In the genomic region with DNA sequence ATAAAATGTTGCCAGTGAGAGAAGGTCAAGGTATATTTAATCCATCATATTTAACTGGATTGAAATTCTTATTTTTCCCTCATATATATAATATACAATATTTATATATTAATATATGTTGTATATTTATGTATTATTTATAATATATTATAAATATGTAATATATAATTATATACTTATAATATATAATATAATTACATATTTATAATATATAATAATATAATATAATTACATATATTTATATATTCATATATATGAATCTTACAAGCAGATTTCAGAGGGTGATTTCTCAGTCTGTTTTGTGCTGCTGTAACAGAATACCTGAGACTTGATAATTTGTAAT, we compare ENCODE assay signal across 30 cellular contexts.
"Had no signal": no experiment of that assay in that cellular context is flagged by ENCODE, and none has a peak within 500 bp of the region (broad histone marks: within the 10 kb centered on the region; RNA-seq: fewer than 3 reads in every experiment).

No MANE protein-coding gene starts in this region.

- H3K27me3 ChIP-seq: MG63, Peyer's patch had no signal

- H3K36me3 ChIP-seq: cardiac muscle cell, MG63, Peyer's patch, WERI-Rb-1 had no signal

- ATAC-seq: activated CD8-positive, alpha-beta T cell treated with anti-CD3 and anti-CD28 coated beads for 36 hours; activated naive CD8-positive, alpha-beta T cell treated with anti-CD3 and anti-CD28 coated beads, Interleukin-2, amount 50 U/mL, for 24 hours; activated T-cell treated with anti-CD3 and anti-CD28 coated beads, Interleukin-2, amount 50 U/mL, for 72 hours; activated T-helper 17 cell treated with anti-CD3 and anti-CD28 coated beads, Interleukin-2, amount 50 U/mL, for 72 hours; Right ventricle myocardium inferior; T-cell; T-helper 17 cell had no signal

- H3K27ac ChIP-seq: cardiac muscle cell, Peyer's patch, RWPE1, WERI-Rb-1 had no signal

- H3K27me3 Mint-ChIP-seq: activated naive CD8-positive, alpha-beta T cell; activated T-helper 17 cell treated with anti-CD3 and anti-CD28 coated beads, Interleukin-2, amount 50 U/mL, for 72 hours; central memory CD8-positive, alpha-beta T cell had no signal

- H3K9me3 Mint-ChIP-seq: activated CD4-positive, alpha-beta T cell treated with anti-CD3 and anti-CD28 coated beads, Interleukin-2, amount 10 ng/mL, durations not matched to agents 24 days and 14 days; activated CD8-positive, alpha-beta T cell treated with anti-CD3 and anti-CD28 coated beads for 36 hours; activated naive CD8-positive, alpha-beta T cell treated with anti-CD3 and anti-CD28 coated beads, Interleukin-2, amount 50 U/mL, for 24 hours; activated T-cell treated with anti-CD3 and anti-CD28 coated beads, Interleukin-2, amount 50 U/mL, for 72 hours; activated T-helper 17 cell treated with anti-CD3 and anti-CD28 coated beads, Interleukin-2, amount 50 U/mL, for 72 hours; central memory CD8-positive, alpha-beta T cell; T-cell had no signal

- H3K4me3 ChIP-seq: cardiac muscle cell, MG63, Peyer's patch had no signal

- H3K4me3 Mint-ChIP-seq: activated CD4-positive, alpha-beta T cell treated with anti-CD3 and anti-CD28 coated beads, Interleukin-2, amount 10 ng/mL, durations not matched to agents 24 days and 14 days; activated CD8-positive, alpha-beta T cell treated with anti-CD3 and anti-CD28 coated beads for 36 hours; activated naive CD8-positive, alpha-beta T cell; activated naive CD8-positive, alpha-beta T cell treated with anti-CD3 and anti-CD28 coated beads, Interleukin-2, amount 50 U/mL, for 24 hours; activated T-cell treated with anti-CD3 and anti-CD28 coated beads, Interleukin-2, amount 50 U/mL, for 72 hours; activated T-helper 17 cell treated with anti-CD3 and anti-CD28 coated beads, Interleukin-2, amount 50 U/mL, for 72 hours; central memory CD8-positive, alpha-beta T cell; T-cell; T-helper 17 cell had no signal

- DNase-seq: activated CD4-positive, alpha-beta T cell treated with anti-CD3 and anti-CD28 coated beads, Interleukin-2, amount 10 ng/mL, durations not matched to agents 24 days and 14 days; activated CD4-positive, alpha-beta T cell treated with anti-CD3 and anti-CD28 coated beads, Interleukin-2, amount 50 U/mL, for 4 hours; activated CD8-positive, alpha-beta T cell treated with anti-CD3 and anti-CD28 coated beads for 36 hours; activated gamma-delta T cell; activated naive CD4-positive, alpha-beta T cell treated with Interleukin-2 at 50 U/mL for 16 hours; activated naive CD8-positive, alpha-beta T cell treated with anti-CD3 and anti-CD28 coated beads, Interleukin-2, amount 50 U/mL, for 24 hours; activated T-cell treated with anti-CD3 and anti-CD28 coated beads, Interleukin-2, amount 50 U/mL, for 1 hour; activated T-cell treated with anti-CD3 and anti-CD28 coated beads, Interleukin-2, amount 50 U/mL, for 72 hours; aorta; MG63; NCI-H1048; NCI-H1105 treated with DMSO at 0.1 percent for 48 hours; NCI-H1436; NCI-H1694; NCI-H1930; NCI-H2081 treated with DMSO at 0.1 percent for 48 hours; NCI-H345; NCI-H524 treated with DMSO at 0.1 percent for 48 hours; Peyer's patch; SIG-M5; T-cell; T-helper 17 cell; T-helper 9 cell; WERI-Rb-1 had no signal

- H3K36me3 Mint-ChIP-seq: activated naive CD8-positive, alpha-beta T cell; T-cell had no signal

- H3K4me1 Mint-ChIP-seq: activated T-helper 17 cell treated with anti-CD3 and anti-CD28 coated beads, Interleukin-2, amount 50 U/mL, for 72 hours had no signal

- H3K9me3 ChIP-seq: MG63, Peyer's patch had no signal

- H3K27ac Mint-ChIP-seq: activated CD4-positive, alpha-beta T cell treated with anti-CD3 and anti-CD28 coated beads, Interleukin-2, amount 10 ng/mL, durations not matched to agents 24 days and 14 days; activated CD8-positive, alpha-beta T cell treated with anti-CD3 and anti-CD28 coated beads for 36 hours; activated naive CD8-positive, alpha-beta T cell; activated naive CD8-positive, alpha-beta T cell treated with anti-CD3 and anti-CD28 coated beads, Interleukin-2, amount 50 U/mL, for 24 hours; activated T-cell treated with anti-CD3 and anti-CD28 coated beads, Interleukin-2, amount 50 U/mL, for 72 hours; activated T-helper 17 cell treated with anti-CD3 and anti-CD28 coated beads, Interleukin-2, amount 50 U/mL, for 72 hours; T-cell; T-helper 17 cell had no signal
